In genomic region chr6:106104476-106104875, GRCh38 we compare ENCODE assay signal across 12 cellular contexts.
"Had no signal": no experiment of that assay in that cellular context is flagged by ENCODE, and none has a peak within 500 bp of the region (broad histone marks: within the 10 kb centered on the region; RNA-seq: fewer than 3 reads in every experiment).

No MANE protein-coding gene starts in this region.

- H3K4me3 Mint-ChIP-seq: mesothelial cell of epicardium had no signal

- H3K4me1 ChIP-seq: pancreas had no signal

- H3K36me3 ChIP-seq: pancreas had no signal

- H3K9me3 ChIP-seq: pancreas, upper lobe of right lung had no signal

- H3K9me3 Mint-ChIP-seq: activated naive CD4-positive, alpha-beta T cell treated with anti-CD3 and anti-CD28 coated beads, Interleukin-2, amount 50 U/mL, for 24 hours; mesothelial cell of epicardium; stimulated activated naive CD8-positive, alpha-beta T cell treated with anti-CD3 and anti-CD28 coated beads, Interleukin-15, Interleukin-2, amounts not matched to agents 100 ng/mL and 50 ng/mL, for 24 hours had no signal

- H3K27ac ChIP-seq: pancreas had no signal

- DNase-seq: activated CD4-positive, alpha-beta T cell treated with anti-CD3 and anti-CD28 coated beads for 1 hour; activated effector memory CD4-positive, alpha-beta T cell treated with Interleukin-2 at 50 U/mL for 16 hours; erythroblast; hippocampal formation; pancreas; stimulated activated CD4-positive, alpha-beta T cell treated with anti-CD3 and anti-CD28 coated beads, Interleukin-4, amount 100 ng/mL, for 1 hour; stimulated activated CD8-positive, alpha-beta memory T cell treated with anti-CD3 and anti-CD28 coated beads, Interleukin-4, amount 100 ng/mL, for 48 hours; T1000; upper lobe of right lung had no signal

- H3K27me3 ChIP-seq: pancreas had no signal

- H3K4me3 ChIP-seq: pancreas had no signal

- FAIRE-seq: pancreas had no signal

- H3K27ac Mint-ChIP-seq: mesothelial cell of epicardium had no signal

- H3K27me3 Mint-ChIP-seq: activated naive CD4-positive, alpha-beta T cell treated with anti-CD3 and anti-CD28 coated beads, Interleukin-2, amount 50 U/mL, for 24 hours had no signal
